In the genomic region with DNA sequence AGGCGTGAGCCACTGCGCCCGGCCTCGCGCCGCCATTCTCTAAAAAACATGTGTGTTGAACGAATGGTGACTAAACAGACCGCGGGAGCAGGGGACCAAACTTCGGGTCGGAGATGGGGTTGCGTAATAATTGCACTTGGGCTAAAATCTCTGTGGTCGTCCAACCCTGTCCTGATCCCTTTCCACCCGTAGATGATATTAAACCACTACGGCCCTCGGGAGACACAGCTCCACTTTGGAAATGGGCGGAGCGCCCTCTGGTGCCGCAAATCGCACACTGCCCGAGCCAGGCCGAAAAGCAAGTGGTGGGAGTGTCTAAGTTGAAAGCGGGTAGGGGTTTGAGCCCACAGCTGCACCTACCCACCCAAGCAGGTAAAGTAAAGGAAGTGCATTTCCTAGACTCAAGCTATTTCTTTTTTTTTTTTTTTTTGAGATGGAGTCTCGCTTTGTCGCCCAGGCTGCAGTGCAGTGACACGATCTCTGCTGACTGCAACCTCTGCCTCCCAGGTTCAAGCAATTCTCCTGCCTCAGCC, we compare ENCODE assay signal across 8 cellular contexts. TPM values are rescaled to one million over a fixed set of nuclear protein-coding genes. Genes with fewer than 3 reads are reported as not detected.
DNase-seq lines count a peak whose midpoint lies in the region; ATAC-seq and TF ChIP-seq lines count a peak whose summit lies in the region.

No MANE protein-coding gene starts in this region.

- no peak for ATAC-seq in HG02852 (IDR thresholded peaks at IDR 0.05; ENCODE audit: unreplicated experiment)

- H3K27me3 ChIP-seq in KMS-11 (ENCODE audit: insufficient read depth, low read depth), result no peaks in the 10 kb centered on the region

- no peak overlapping the region for H3K9ac ChIP-seq in KMS-11

- H3K27ac Mint-ChIP-seq in type B pancreatic cell, result peak overlapping the region; percentile 48

- H3K4me3 Mint-ChIP-seq in type B pancreatic cell, result no peak overlapping the region

- no peak overlapping the region for H3K27ac ChIP-seq in KMS-11

- no peak overlapping the region for H3K4me3 ChIP-seq in KMS-11 (IDR thresholded peaks at IDR 0.05; ENCODE audit: insufficient read depth, low read depth, low read length)

- H3K4me1 ChIP-seq in KMS-11 (ENCODE audit: low read depth, poor library complexity, severe bottlenecking), result peaks cover 7% of the 10 kb centered on the region

- no peaks in the 10 kb centered on the region for H3K36me3 ChIP-seq in KMS-11 (ENCODE audit: insufficient read depth)

- H3K79me2 ChIP-seq in KMS-11 (ENCODE audit: insufficient read depth, low read depth), result no peaks in the 10 kb centered on the region

- intact Hi-C loops in posterior vena cava (cut with DNase I), result loop anchor here (2.0 to 10.0 kb wide), 2 partner anchors 81 to 83 kb away; no protein-coding TSS in a partner anchor

- peaks cover 22% of the 10 kb centered on the region for H3K4me1 Mint-ChIP-seq in type B pancreatic cell (ENCODE audit: unreplicated experiment)

- DNase-seq in COR-L47 (lab: John Stamatoyannopoulos, UW) (peak; percentile 65), SK-N-DZ (ENCODE audit: low spot score) (peak; percentile 79), glomerular visceral epithelial cell (ENCODE audit: extremely low spot score) (peak; percentile 55), posterior vena cava (ENCODE audit: low spot score) (peak; percentile 96), type B pancreatic cell (ENCODE audit: extremely low spot score, unreplicated experiment) (peak; percentile 85)
- DNase-seq in activated naive CD4-positive, alpha-beta T cell (lab: John Stamatoyannopoulos, UW), result peak; percentile 50 to 86 (median 79)

- no peaks in the 10 kb centered on the region for H3K9me3 Mint-ChIP-seq in type B pancreatic cell

- no peak overlapping the region for H2AFZ ChIP-seq in KMS-11 (ENCODE audit: low read depth)

- no peak overlapping the region; the same call in 1 of the 2 replicates for H3K4me2 ChIP-seq in KMS-11

- no peaks in the 10 kb centered on the region for H4K20me1 ChIP-seq in KMS-11 (ENCODE audit: insufficient read depth)

- H3K36me3 Mint-ChIP-seq in type B pancreatic cell, result peaks cover 6% of the 10 kb centered on the region

- TF ChIP-seq CTCF in KMS-11 (conservative IDR thresholded peaks at IDR 0.05; ENCODE audit: low read depth, low read length) (peak; percentile 91), type B pancreatic cell (conservative IDR thresholded peaks at IDR 0.05) (peak; percentile 89)

- peaks cover 4% of the 10 kb centered on the region for H3K27me3 Mint-ChIP-seq in type B pancreatic cell

RNA-seq across cellular contexts. Expression of a gene that starts 17.0 kb away (rescaled TPM):
- not detected in 2 replicates for polyA plus RNA-seq in SK-N-DZ (2014; cell fraction: cytosol; rRNA removed)
- not detected in 2 replicates for polyA plus RNA-seq in SK-N-DZ (2014; cell fraction: nucleus; rRNA removed)
- total RNA-seq in posterior vena cava (100 to 1,000 TPM; 733 to 737 TPM), type B pancreatic cell (ENCODE audit: low replicate concordance) (21.9 and 49.0 TPM in 2 replicates)

RNA-seq across cellular contexts. Expression of a gene that starts 17.8 kb away (rescaled TPM):
- polyA plus RNA-seq in SK-N-DZ (2014; cell fraction: cytosol; rRNA removed), result 20.7 and 23.9 TPM in 2 replicates
- polyA plus RNA-seq in SK-N-DZ (2014; cell fraction: nucleus; rRNA removed), result 17.7 and 20.4 TPM in 2 replicates
- total RNA-seq in posterior vena cava, result 100 to 1,000 TPM; 230 to 241 TPM
- total RNA-seq in type B pancreatic cell (ENCODE audit: low replicate concordance), result 64.9 and 80.1 TPM in 2 replicates

RNA-seq across cellular contexts. Expression of a gene that starts 52.6 kb away (rescaled TPM):
- 26.9 and 27.5 TPM in 2 replicates for polyA plus RNA-seq in SK-N-DZ (2014; cell fraction: cytosol; rRNA removed)
- polyA plus RNA-seq in SK-N-DZ (2014; cell fraction: nucleus; rRNA removed), result 49.7 and 84.7 TPM in 2 replicates
- total RNA-seq in posterior vena cava, result 10 to 100 TPM; 69.6 to 70.1 TPM
- total RNA-seq in type B pancreatic cell (ENCODE audit: low replicate concordance), result 65.5 and 69.4 TPM in 2 replicates

Comparison
In these comparisons a context has a peak if more than half of its experiments do, and no peak if none do; other contexts are left out.
1. RNA of a gene that starts 17.0 kb away (total RNA-seq): 733 to 737 TPM in posterior vena cava; 21.9 to 49.0 TPM in type B pancreatic cell; every median in the first group is over 10 times any median in the second.
2. Peak in every context shown above with its lines, with median percentiles within 50 percentile points of each other: DNase-seq.